In the genomic region with DNA sequence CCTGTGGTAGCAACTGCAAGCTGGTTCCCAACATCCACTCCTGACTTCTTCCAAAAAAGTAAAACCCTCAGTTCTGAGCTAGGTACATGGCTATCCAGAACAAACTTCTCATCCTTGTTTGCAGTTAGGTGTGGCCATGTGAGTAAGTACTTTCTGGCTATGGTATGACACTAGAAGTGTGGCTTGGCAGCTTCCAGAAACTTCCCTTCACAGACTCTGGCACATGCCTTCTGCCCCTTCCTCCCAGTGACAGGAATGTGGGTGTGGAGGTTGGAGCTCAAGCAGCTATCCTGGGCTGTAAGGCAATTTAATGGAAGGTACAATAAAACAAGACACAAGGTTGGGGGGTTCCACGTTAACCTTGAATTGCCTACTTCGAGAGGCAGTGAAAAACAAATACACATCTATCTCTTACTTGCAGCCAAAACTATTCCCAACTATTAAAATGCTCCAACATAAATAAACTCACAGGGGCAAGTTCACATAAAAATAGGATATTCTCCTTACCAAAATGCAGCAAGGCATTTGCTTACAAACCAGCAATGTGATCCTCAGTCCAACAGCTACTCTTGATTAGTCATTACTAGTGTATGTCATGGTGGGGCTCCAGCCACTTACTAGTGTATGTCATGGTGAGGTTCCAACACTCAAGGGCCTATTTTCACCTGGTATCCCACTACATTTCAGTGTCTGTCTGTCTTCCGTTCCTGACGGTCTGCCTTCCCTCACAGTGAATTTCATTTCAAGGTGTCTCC, we compare ENCODE assay signal across 10 cellular contexts. TPM values are rescaled to one million over a fixed set of nuclear protein-coding genes. Genes with fewer than 3 reads are reported as not detected.
DNase-seq lines count a peak whose midpoint lies in the region; ATAC-seq, FAIRE-seq and TF ChIP-seq lines count a peak whose summit lies in the region.
"Had no signal": no experiment of that assay in that cellular context is flagged by ENCODE, and none has a peak within 500 bp of the region (broad histone marks: within the 10 kb centered on the region; RNA-seq: fewer than 3 reads in every experiment).

No MANE protein-coding gene starts in this region.

- DNase-seq in activated naive CD4-positive, alpha-beta T cell treated with anti-CD3 and anti-CD28 coated beads, Interleukin-2, amount 10 ng/mL, durations not matched to agents 7 days and 5 days: no peak
- DNase-seq in activated naive CD4-positive, alpha-beta T cell (lab: John Stamatoyannopoulos, UW): no peak
- DNase-seq in astrocyte (ENCODE audit: low read depth): peak; percentile 75
- DNase-seq in stimulated activated effector memory CD8-positive, alpha-beta T cell treated with anti-CD3 and anti-CD28 coated beads, Interleukin-12 subunit alpha, Interleukin-12 subunit beta, amount 100 ng/mL, for 72 hours (ENCODE audit: low spot score in 2 of 2): no peak
- no peak for DNase-seq in GF-D8 (lab: John Stamatoyannopoulos, UW)
- no peak for DNase-seq in G401 (ENCODE audit: low spot score)
- DNase-seq: NCI-H446 treated with DMSO at 0.1 percent for 48 hours, ovary, SW 1271 had no signal

- H3K9me3 ChIP-seq in astrocyte (ENCODE audit: insufficient read depth, low read depth, low read length): no peaks in the 10 kb centered on the region
- H3K9me3 ChIP-seq: ovary had no signal

- no peak for TF ChIP-seq CTCF in astrocyte (IDR thresholded peaks at IDR 0.05; ENCODE audit: insufficient read depth, low read depth, low read length)

- no peak overlapping the region for H3K4me3 Mint-ChIP-seq in activated naive CD4-positive, alpha-beta T cell treated with anti-CD3 and anti-CD28 coated beads, Interleukin-2, amount 10 ng/mL, durations not matched to agents 7 days and 5 days
- peak overlapping the region; percentile 2 for H3K4me3 Mint-ChIP-seq in astrocyte (ENCODE audit: unreplicated experiment)
- peak overlapping the region; percentile 98 for H3K4me3 Mint-ChIP-seq in stimulated activated effector memory CD8-positive, alpha-beta T cell treated with anti-CD3 and anti-CD28 coated beads, Interleukin-12 subunit alpha, Interleukin-12 subunit beta, amount 100 ng/mL, for 72 hours

- H3K4me1 Mint-ChIP-seq in activated naive CD4-positive, alpha-beta T cell treated with anti-CD3 and anti-CD28 coated beads, Interleukin-2, amount 10 ng/mL, durations not matched to agents 7 days and 5 days: peaks cover 46% of the 10 kb centered on the region
- peaks cover 29% of the 10 kb centered on the region for H3K4me1 Mint-ChIP-seq in astrocyte (ENCODE audit: low read depth, unreplicated experiment)
- peaks cover 82% of the 10 kb centered on the region for H3K4me1 Mint-ChIP-seq in stimulated activated effector memory CD8-positive, alpha-beta T cell treated with anti-CD3 and anti-CD28 coated beads, Interleukin-12 subunit alpha, Interleukin-12 subunit beta, amount 100 ng/mL, for 72 hours

- H3K27me3 Mint-ChIP-seq in activated naive CD4-positive, alpha-beta T cell treated with anti-CD3 and anti-CD28 coated beads, Interleukin-2, amount 10 ng/mL, durations not matched to agents 7 days and 5 days: peaks cover 3% of the 10 kb centered on the region
- no peaks in the 10 kb centered on the region for H3K27me3 Mint-ChIP-seq in astrocyte (ENCODE audit: low read depth, unreplicated experiment)

- peak overlapping the region; percentile 99 for H3K4me2 ChIP-seq in astrocyte (ENCODE audit: low read length)

- CTCF ChIA-PET in activated naive CD4-positive, alpha-beta T cell treated with anti-CD3 and anti-CD28 coated beads, Interleukin-2, amount 10 ng/mL, durations not matched to agents 7 days and 5 days (lab: Charles Lee): interaction anchor here (1.5 to 6.0 kb wide), 2 partner anchors 14 to 28 kb away, joined by 4 to 68 read pairs; no protein-coding TSS in a partner anchor

- H3K9ac ChIP-seq in astrocyte (ENCODE audit: low read length): peak overlapping the region; percentile 63

- no peaks in the 10 kb centered on the region for H3K9me3 Mint-ChIP-seq in activated naive CD4-positive, alpha-beta T cell treated with anti-CD3 and anti-CD28 coated beads, Interleukin-2, amount 10 ng/mL, durations not matched to agents 7 days and 5 days
- H3K9me3 Mint-ChIP-seq in astrocyte (ENCODE audit: unreplicated experiment): no peaks in the 10 kb centered on the region
- H3K9me3 Mint-ChIP-seq in stimulated activated effector memory CD8-positive, alpha-beta T cell treated with anti-CD3 and anti-CD28 coated beads, Interleukin-12 subunit alpha, Interleukin-12 subunit beta, amount 100 ng/mL, for 72 hours: no peaks in the 10 kb centered on the region

- peaks cover 55% of the 10 kb centered on the region for H3K36me3 Mint-ChIP-seq in activated naive CD4-positive, alpha-beta T cell treated with anti-CD3 and anti-CD28 coated beads, Interleukin-2, amount 10 ng/mL, durations not matched to agents 7 days and 5 days
- peaks cover 20% of the 10 kb centered on the region for H3K36me3 Mint-ChIP-seq in astrocyte (ENCODE audit: low read depth, unreplicated experiment)
- H3K36me3 Mint-ChIP-seq in stimulated activated effector memory CD8-positive, alpha-beta T cell treated with anti-CD3 and anti-CD28 coated beads, Interleukin-12 subunit alpha, Interleukin-12 subunit beta, amount 100 ng/mL, for 72 hours: peaks cover 82% of the 10 kb centered on the region

- H3K79me2 ChIP-seq in astrocyte (ENCODE audit: insufficient read depth, low read length): peaks cover 42% of the 10 kb centered on the region

- peaks cover 4% of the 10 kb centered on the region for H4K20me1 ChIP-seq in astrocyte (ENCODE audit: insufficient read depth, low read length)

- peaks cover 40% of the 10 kb centered on the region for H3K4me1 ChIP-seq in astrocyte (ENCODE audit: insufficient read depth, low read length)

- in situ Hi-C loops in G401 (cut with HindIII; ENCODE audit: low sequenced_read_pairs): no loop called here

- no peak for ATAC-seq in stimulated activated effector memory CD8-positive, alpha-beta T cell treated with anti-CD3 and anti-CD28 coated beads, Interleukin-12 subunit alpha, Interleukin-12 subunit beta, amount 100 ng/mL, for 72 hours

- no peak overlapping the region for H3K4me3 ChIP-seq in astrocyte (ENCODE audit: insufficient read depth, low read depth, low read length)
- H3K4me3 ChIP-seq: ovary had no signal

- H3K27ac Mint-ChIP-seq in activated naive CD4-positive, alpha-beta T cell treated with anti-CD3 and anti-CD28 coated beads, Interleukin-2, amount 10 ng/mL, durations not matched to agents 7 days and 5 days: peak overlapping the region; percentile 55
- H3K27ac Mint-ChIP-seq in astrocyte (ENCODE audit: unreplicated experiment): peak overlapping the region; percentile 84
- H3K27ac Mint-ChIP-seq in stimulated activated effector memory CD8-positive, alpha-beta T cell treated with anti-CD3 and anti-CD28 coated beads, Interleukin-12 subunit alpha, Interleukin-12 subunit beta, amount 100 ng/mL, for 72 hours: peak overlapping the region; percentile 99

- peak overlapping the region; percentile 99 for H3K27ac ChIP-seq in astrocyte (ENCODE audit: low read depth, low read length)
- H3K27ac ChIP-seq: ovary had no signal

- H3K36me3 ChIP-seq in astrocyte (ENCODE audit: insufficient read depth, low read length): peaks cover 29% of the 10 kb centered on the region
- H3K36me3 ChIP-seq: ovary had no signal

- FAIRE-seq in astrocyte (lab: Jason Lieb, UNC): no peak
- FAIRE-seq: endometrium had no signal

- no peaks in the 10 kb centered on the region for H3K27me3 ChIP-seq in astrocyte (ENCODE audit: insufficient read depth, low read length)
- H3K27me3 ChIP-seq: ovary had no signal

- H2AFZ ChIP-seq in astrocyte (ENCODE audit: low read depth, low read length): no peak overlapping the region

RNA-seq across cellular contexts. Expression of gene SMG9, which starts 3.1 kb away (rescaled TPM):
- 35.0 and 37.0 TPM in 2 replicates for total RNA-seq in astrocyte
- total RNA-seq in G401 (2014; rRNA removed; shearing (Covaris generic)): 18.3 and 22.3 TPM in 2 replicates

RNA-seq across cellular contexts. Expression of gene KCNN4, which starts 29.1 kb away (rescaled TPM):
- total RNA-seq in astrocyte: 2.6 and 3.6 TPM in 2 replicates
- 4.2 and 5.7 TPM in 2 replicates for total RNA-seq in G401 (2014; rRNA removed; shearing (Covaris generic))

RNA-seq across cellular contexts. Expression of gene IRGC, which starts 35.8 kb away (rescaled TPM):
- not detected in 2 replicates for total RNA-seq in astrocyte
- not detected in 2 replicates for total RNA-seq in G401 (2014; rRNA removed; shearing (Covaris generic))
- total RNA-seq: ovary had no signal

RNA-seq across cellular contexts. Expression of gene LYPD5, which starts 50.6 kb away (rescaled TPM):
- total RNA-seq in astrocyte: not detected in 2 replicates
- not detected in 2 replicates for total RNA-seq in G401 (2014; rRNA removed; shearing (Covaris generic))
